ENCODE assay signal across 19 cellular contexts in genomic region chr9:20564650-20565049, GRCh38. TPM values are rescaled to one million over a fixed set of nuclear protein-coding genes. Genes with fewer than 3 reads are reported as not detected.
A peak's percentile ranks its signal among the peaks of the same experiment; 100 is the strongest.
DNase-seq lines count a peak whose midpoint lies in the region; ATAC-seq, FAIRE-seq and TF ChIP-seq lines count a peak whose summit lies in the region.
"Had no signal": no experiment of that assay in that cellular context is flagged by ENCODE, and none has a peak within 500 bp of the region (broad histone marks: within the 10 kb centered on the region; RNA-seq: fewer than 3 reads in every experiment).

No MANE protein-coding gene starts in this region.

- no peaks in the 10 kb centered on the region for H3K9me3 Mint-ChIP-seq in astrocyte (ENCODE audit: unreplicated experiment)
- H3K9me3 Mint-ChIP-seq: CD8-positive, alpha-beta T cell; H9 had no signal

- no peak for TF ChIP-seq POLR2A in GM12891 (IDR thresholded peaks at IDR 0.05; ENCODE audit: low read depth, low read length)

- peaks cover 38% of the 10 kb centered on the region for H3K4me1 ChIP-seq in HEK293 (ENCODE audit: control insufficient read depth, insufficient read depth, low read length)
- no peaks in the 10 kb centered on the region for H3K4me1 ChIP-seq in astrocyte (ENCODE audit: insufficient read depth, low read length)
- H3K4me1 ChIP-seq: BLaER1 had no signal

- no peak overlapping the region for H3K27ac Mint-ChIP-seq in astrocyte (ENCODE audit: unreplicated experiment)
- H3K27ac Mint-ChIP-seq: CD14-positive monocyte; CD8-positive, alpha-beta T cell; H9 had no signal

- no peaks in the 10 kb centered on the region for H4K20me1 ChIP-seq in astrocyte (ENCODE audit: insufficient read depth, low read length)
- H4K20me1 ChIP-seq: BLaER1 had no signal

- H3K79me2 ChIP-seq in astrocyte (ENCODE audit: insufficient read depth, low read length), result peaks cover 15% of the 10 kb centered on the region

- no peak for TF ChIP-seq CTCF in HEK293 (tag by site-specific recombination; IDR thresholded peaks at IDR 0.05)
- no peak for TF ChIP-seq CTCF in astrocyte (IDR thresholded peaks at IDR 0.05; ENCODE audit: insufficient read depth, low read depth, low read length)
- TF ChIP-seq CTCF in retinal pigment epithelial cell (conservative IDR thresholded peaks at IDR 0.05; ENCODE audit: low read depth, low read length), result no peak

- CTCF ChIA-PET in HEK293 (lab: Yijun Ruan, JAX), result interaction anchor here (1.0 to 2.2 kb wide), 2 partner anchors 11 to 547 kb away, joined by 3 to 7 read pairs; no protein-coding TSS in a partner anchor

- POLR2A ChIA-PET in HEK293 (lab: Yijun Ruan, JAX), result no interaction called here

- H3K9me3 ChIP-seq in HEK293 (ENCODE audit: control insufficient read depth, insufficient read depth, low read depth, low read length) (no peaks in the 10 kb centered on the region), astrocyte (ENCODE audit: insufficient read depth, low read depth, low read length) (no peaks in the 10 kb centered on the region)
- H3K9me3 ChIP-seq: BLaER1 had no signal

- H3K27me3 ChIP-seq in astrocyte (ENCODE audit: insufficient read depth, low read length), result no peaks in the 10 kb centered on the region
- H3K27me3 ChIP-seq: BLaER1 had no signal

- H3K36me3 ChIP-seq in HEK293 (ENCODE audit: control insufficient read depth in 2 of 2, insufficient read depth in 1 of 2, low read length in 2 of 2), result no peaks in the 10 kb centered on the region
- no peaks in the 10 kb centered on the region for H3K36me3 ChIP-seq in astrocyte (ENCODE audit: insufficient read depth, low read length)
- H3K36me3 ChIP-seq: BLaER1 had no signal

- peak; percentile 69 for FAIRE-seq in GM12891 (lab: Jason Lieb, UNC)
- FAIRE-seq in astrocyte (lab: Jason Lieb, UNC), result peak; percentile 41
- FAIRE-seq: A204.1, G401.6, H1, HTR-8/SVneo, K562 had no signal

- ATAC-seq in HG02852 (IDR thresholded peaks at IDR 0.05; ENCODE audit: unreplicated experiment), result no peak
- no peak for ATAC-seq in left lobe of liver
- ATAC-seq: CD8-positive, alpha-beta T cell; K562 had no signal

- peaks cover 31% of the 10 kb centered on the region for H3K4me1 Mint-ChIP-seq in astrocyte (ENCODE audit: low read depth, unreplicated experiment)

- H3K36me3 Mint-ChIP-seq in astrocyte (ENCODE audit: low read depth, unreplicated experiment), result no peaks in the 10 kb centered on the region
- H3K36me3 Mint-ChIP-seq: CD14-positive monocyte; CD8-positive, alpha-beta T cell had no signal

- no peak overlapping the region for H3K4me2 ChIP-seq in astrocyte (ENCODE audit: low read length)
- H3K4me2 ChIP-seq: BLaER1 had no signal

- H3K27me3 Mint-ChIP-seq in astrocyte (ENCODE audit: low read depth, unreplicated experiment), result no peaks in the 10 kb centered on the region

- H3K27ac ChIP-seq in HEK293 (ENCODE audit: extremely low read depth, low read depth, low read length) (no peak overlapping the region), astrocyte (ENCODE audit: low read depth, low read length) (no peak overlapping the region)
- H3K27ac ChIP-seq: BLaER1 had no signal

- H3K9ac ChIP-seq in astrocyte (ENCODE audit: low read length), result no peak overlapping the region
- H3K9ac ChIP-seq: BLaER1 had no signal

- H3K4me3 ChIP-seq in HEK293 (ENCODE audit: low read depth, low read length), result no peak overlapping the region
- no peak overlapping the region for H3K4me3 ChIP-seq in astrocyte (ENCODE audit: insufficient read depth, low read depth, low read length)
- no peak overlapping the region for H3K4me3 ChIP-seq in retinal pigment epithelial cell (ENCODE audit: low read length)
- H3K4me3 ChIP-seq: BLaER1, K562 had no signal

- no peak overlapping the region for H2AFZ ChIP-seq in astrocyte (ENCODE audit: low read depth, low read length)

- H3K4me3 Mint-ChIP-seq in astrocyte (ENCODE audit: unreplicated experiment), result no peak overlapping the region
- H3K4me3 Mint-ChIP-seq: CD14-positive monocyte; CD8-positive, alpha-beta T cell; H9 had no signal

- no peak for DNase-seq in GM12891 (ENCODE audit: insufficient read length, low spot score)
- DNase-seq in astrocyte (ENCODE audit: low read depth), result no peak
- peak; percentile 73 for DNase-seq in retinal pigment epithelial cell (ENCODE audit: low read depth)
- no peak for DNase-seq in left lobe of liver (ENCODE audit: low spot score)
- DNase-seq in iPS-NIHi11 (ENCODE audit: low spot score), result no peak
- DNase-seq: Calu3; CD8-positive, alpha-beta T cell; H9; IMR-90; Kasumi-1 had no signal

TF ChIP-seq in GM12891, 5 proteins besides CTCF, POLR2A, EP300 and RAD21:
- TF ChIP-seq PAX5 (IDR thresholded peaks at IDR 0.05; ENCODE audit: insufficient read depth, low read length, severe bottlenecking) (no peak), TAF1 (IDR thresholded peaks at IDR 0.05; ENCODE audit: low read depth, low read length) (no peak), SPI1 (IDR thresholded peaks at IDR 0.05; ENCODE audit: low read depth, low read length) (peak; percentile 62), POU2F2 (IDR thresholded peaks at IDR 0.05; ENCODE audit: low read depth, low read length) (no peak), POLR2AphosphoS5 (IDR thresholded peaks at IDR 0.05; ENCODE audit: low read depth, low read length) (no peak)

TF ChIP-seq in HEK293, 187 proteins besides CTCF, POLR2A, EP300 and RAD21:
- TF ChIP-seq ZIC2 (tag by site-specific recombination; IDR thresholded peaks at IDR 0.05) (no peak), ZNF398 (tag by site-specific recombination; IDR thresholded peaks at IDR 0.05) (no peak), ZNF280D (tag by site-specific recombination; IDR thresholded peaks at IDR 0.05) (no peak), PRDM10 (tag by site-specific recombination; IDR thresholded peaks at IDR 0.05) (0 out of 2 replicates have a peak, but pooled peaks have one; percentile 13)

RNA-seq across cellular contexts. Expression of gene MLLT3, which starts 57.6 kb away (rescaled TPM):
- 34.2 TPM for polyA plus RNA-seq in GM12891 (2012; ENCODE audit: low read depth, missing spikeins)
- 35.1 and 41.6 TPM in 2 replicates for total RNA-seq in astrocyte
- total RNA-seq in left lobe of liver, result 2.0 TPM

Comparison
In these comparisons a context has a peak if more than half of its experiments do, and no peak if none do; other contexts are left out.
1. RNA of gene MLLT3, which starts 57.6 kb away (total RNA-seq): 35.1 to 41.6 TPM in astrocyte; 2.0 TPM in left lobe of liver (single experiment); every median in the first group is over 10 times any median in the second.